9 cellular contexts compared by ENCODE assay signal in genomic region chr3:195153653-195154052, GRCh38.
DNase-seq lines count a peak whose midpoint lies in the region; ATAC-seq and TF ChIP-seq lines count a peak whose summit lies in the region.
"Had no signal": no experiment of that assay in that cellular context is flagged by ENCODE, and none has a peak within 500 bp of the region (broad histone marks: within the 10 kb centered on the region; RNA-seq: fewer than 3 reads in every experiment).

No MANE protein-coding gene starts in this region.

- TF ChIP-seq CTCF in colonic mucosa (IDR thresholded peaks at IDR 0.05) (no peak), mesothelial cell of epicardium (IDR thresholded peaks at IDR 0.05; ENCODE audit: unreplicated experiment) (no peak), tibial artery (IDR thresholded peaks at IDR 0.05) (no peak)

- H3K9me3 ChIP-seq in colonic mucosa (no peaks in the 10 kb centered on the region), tibial artery (no peaks in the 10 kb centered on the region)

- H3K4me3 ChIP-seq in colonic mucosa (no peak overlapping the region), tibial artery (no peak overlapping the region)

- intact Hi-C loops in colonic mucosa (cut with DNase I) (no loop called here), tibial artery (cut with DNase I; ENCODE audit: low total_unique reads) (loop anchor here (10.0 kb wide), 1 partner anchor 71 kb away; no protein-coding TSS in a partner anchor)

- no peaks in the 10 kb centered on the region for H3K27me3 ChIP-seq in colonic mucosa
- no peaks in the 10 kb centered on the region for H3K27me3 ChIP-seq in tibial artery

- no peak for ATAC-seq in effector memory CD8-positive, alpha-beta T cell (replicated peaks)
- no peak for ATAC-seq in GM19328 (IDR thresholded peaks at IDR 0.05; ENCODE audit: unreplicated experiment)
- no peak for ATAC-seq in HG03095 (IDR thresholded peaks at IDR 0.05; ENCODE audit: unreplicated experiment)

- H3K9ac ChIP-seq in colonic mucosa (ENCODE audit: low read depth in 2 of 2, low read length in 2 of 2): peak overlapping the region in 1 of 2 donors; percentile 44
- H3K9ac ChIP-seq: parathyroid adenoma had no signal

- H3K4me3 Mint-ChIP-seq in IgD-negative memory B cell (peak overlapping the region in 3 of 4 donors; percentile 2 to 88 (median 74)), mesothelial cell of epicardium (no peak overlapping the region)
- no peak overlapping the region for H3K4me3 Mint-ChIP-seq in effector memory CD8-positive, alpha-beta T cell

- H3K27ac Mint-ChIP-seq in IgD-negative memory B cell (peak overlapping the region in 2 of 3 donors; percentile 37 to 79), mesothelial cell of epicardium (peak overlapping the region; percentile 94)
- no peak overlapping the region for H3K27ac Mint-ChIP-seq in effector memory CD8-positive, alpha-beta T cell

- no peaks in the 10 kb centered on the region for H3K9me3 Mint-ChIP-seq in IgD-negative memory B cell
- no peaks in the 10 kb centered on the region for H3K9me3 Mint-ChIP-seq in mesothelial cell of epicardium
- H3K9me3 Mint-ChIP-seq in effector memory CD8-positive, alpha-beta T cell: no peaks in the 10 kb centered on the region

- H3K27me3 Mint-ChIP-seq in IgD-negative memory B cell (no peaks in the 10 kb centered on the region), mesothelial cell of epicardium (ENCODE audit: low read depth) (no peaks in the 10 kb centered on the region)
- no peaks in the 10 kb centered on the region for H3K27me3 Mint-ChIP-seq in effector memory CD8-positive, alpha-beta T cell

- peaks cover 6% of the 10 kb centered on the region for H3K4me1 ChIP-seq in colonic mucosa
- peaks cover 0 to 33% (median 12%) of the 10 kb centered on the region in 4 donors for H3K4me1 ChIP-seq in tibial artery

- H3K4me1 Mint-ChIP-seq in IgD-negative memory B cell (peaks cover 68 to 71% (median 70%) of the 10 kb centered on the region in 3 donors), mesothelial cell of epicardium (peaks cover 62% of the 10 kb centered on the region)
- H3K4me1 Mint-ChIP-seq in effector memory CD8-positive, alpha-beta T cell (ENCODE audit: low read depth in 2 of 2): peaks cover 10 to 17% of the 10 kb centered on the region in 2 donors

- no peaks in the 10 kb centered on the region for H3K36me3 Mint-ChIP-seq in IgD-negative memory B cell
- H3K36me3 Mint-ChIP-seq in mesothelial cell of epicardium: no peaks in the 10 kb centered on the region
- H3K36me3 Mint-ChIP-seq in effector memory CD8-positive, alpha-beta T cell (ENCODE audit: insufficient read depth): no peaks in the 10 kb centered on the region

- DNase-seq in colonic mucosa: no peak
- no peak for DNase-seq in mesothelial cell of epicardium (ENCODE audit: low spot score in 2 of 2, unreplicated experiment in 2 of 2)
- DNase-seq in tibial artery: no peak
- DNase-seq in effector memory CD8-positive, alpha-beta T cell: no peak
- DNase-seq: NK-92 treated with Interleukin-12 subunit alpha and Interleukin-12 subunit beta, amount 100 ng/mL, for 24 hours had no signal

- H3K27ac ChIP-seq in colonic mucosa (peak overlapping the region; percentile 66), tibial artery (peak overlapping the region; percentile 17 to 57)

- H3K36me3 ChIP-seq in colonic mucosa (no peaks in the 10 kb centered on the region), tibial artery (no peaks in the 10 kb centered on the region)

Comparison
In these comparisons a context has a peak if more than half of its experiments do, and no peak if none do; other contexts are left out.
1. H3K27ac Mint-ChIP-seq: peak in IgD-negative memory B cell (2 of 3) and mesothelial cell of epicardium (single experiment); none in effector memory CD8-positive, alpha-beta T cell (0 of 2).
2. H3K4me3 Mint-ChIP-seq: peak in IgD-negative memory B cell (3 of 4); none in mesothelial cell of epicardium (single experiment) and effector memory CD8-positive, alpha-beta T cell (0 of 2).